Comparison of ENCODE assay signal across 11 cellular contexts in the genomic region with DNA sequence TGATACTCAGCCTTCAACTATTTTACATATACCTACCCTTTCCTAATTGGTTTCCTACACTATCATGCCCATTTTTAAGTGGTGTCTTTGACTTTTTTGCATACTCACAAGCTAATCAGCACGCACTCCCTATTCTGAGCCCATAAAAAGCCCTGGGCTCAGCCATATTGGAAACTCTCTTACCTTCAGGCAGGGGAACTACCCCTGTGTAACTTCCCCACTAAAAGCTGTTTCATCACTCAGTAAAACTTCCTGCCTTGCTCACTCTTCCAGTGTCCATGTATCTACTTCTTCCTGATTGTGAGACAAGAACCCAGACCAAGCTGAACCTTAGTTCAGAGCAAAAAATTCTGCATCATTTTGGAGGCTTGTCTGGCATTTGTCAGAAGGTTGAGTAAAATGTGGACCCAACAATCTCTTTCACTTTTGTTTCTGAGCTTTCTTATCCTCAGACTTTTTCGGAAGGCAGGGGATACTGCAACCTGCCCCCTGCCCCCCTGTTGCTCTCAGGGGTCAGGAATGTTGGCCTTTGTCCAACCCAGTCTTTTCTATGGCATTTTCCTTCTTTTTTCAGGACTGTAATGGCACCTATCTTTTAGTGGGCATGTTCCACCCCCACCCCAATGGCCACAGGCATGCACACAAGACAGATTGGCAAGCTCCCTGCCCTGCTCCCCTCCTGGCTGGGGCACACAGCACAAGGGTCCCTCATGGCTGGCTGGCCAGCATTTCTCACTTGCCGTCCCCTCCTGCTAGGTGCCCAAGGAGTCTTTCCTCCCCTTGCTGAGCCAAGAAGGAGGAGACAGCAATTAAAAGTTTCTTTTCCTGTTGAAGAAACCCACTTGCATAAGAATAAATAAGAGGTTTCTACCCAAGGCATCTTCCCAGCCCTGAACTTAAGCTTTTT. TPM values are rescaled to one million over a fixed set of nuclear protein-coding genes. Genes with fewer than 3 reads are reported as not detected.
DNase-seq lines count a peak whose midpoint lies in the region; ATAC-seq, FAIRE-seq and TF ChIP-seq lines count a peak whose summit lies in the region.
"Had no signal": no experiment of that assay in that cellular context is flagged by ENCODE, and none has a peak within 500 bp of the region (broad histone marks: within the 10 kb centered on the region; RNA-seq: fewer than 3 reads in every experiment).

No MANE protein-coding gene starts in this region.

- no peaks in the 10 kb centered on the region for H3K27me3 Mint-ChIP-seq in central memory CD8-positive, alpha-beta T cell

- TF ChIP-seq POLR2A in body of pancreas (IDR thresholded peaks at IDR 0.05): no peak

- intact Hi-C loops in body of pancreas (cut with DNase I) (loop anchor here (5.0 kb wide), 1 partner anchor 121 kb away; no protein-coding TSS in a partner anchor), ascending aorta (cut with DNase I) (no loop called here)

- H3K9me3 ChIP-seq in body of pancreas (no peaks in the 10 kb centered on the region), ascending aorta (no peaks in the 10 kb centered on the region)

- H3K4me3 ChIP-seq in body of pancreas (no peak overlapping the region), ascending aorta (no peak overlapping the region), brain microvascular endothelial cell (ENCODE audit: low read depth, low read length) (no peak overlapping the region)

- peaks cover 12% of the 10 kb centered on the region for H3K4me1 Mint-ChIP-seq in central memory CD8-positive, alpha-beta T cell

- H3K27me3 ChIP-seq in body of pancreas: no peaks in the 10 kb centered on the region
- H3K27me3 ChIP-seq in ascending aorta: no peaks in the 10 kb centered on the region
- H3K27me3 ChIP-seq in brain microvascular endothelial cell (replicated peaks): no peaks in the 10 kb centered on the region

- 64 to 80% methylated on average over 3 of the region's 3 CpGs for WGBS in body of pancreas, 2 donors

- ATAC-seq in HG03378 (IDR thresholded peaks at IDR 0.05; ENCODE audit: unreplicated experiment) (peak; percentile 55), body of pancreas (no peak)
- no peak for ATAC-seq in central memory CD8-positive, alpha-beta T cell (replicated peaks; ENCODE audit: extremely low read depth, poor library complexity, severe bottlenecking)

- in situ Hi-C loops in brain microvascular endothelial cell (cut with HindIII; ENCODE audit: low pct_ligation_motif_present, low sequenced_read_pairs): no loop called here

- no peak overlapping the region for H3K27ac Mint-ChIP-seq in central memory CD8-positive, alpha-beta T cell (ENCODE audit: low read depth)
- H3K27ac Mint-ChIP-seq: stimulated activated naive CD8-positive, alpha-beta T cell treated with anti-CD3 and anti-CD28 coated beads, Interleukin-15, Interleukin-2, amounts not matched to agents 100 ng/mL and 50 ng/mL, for 24 hours had no signal

- FAIRE-seq in GM19239 (lab: Jason Lieb, UNC): peak; percentile 57
- FAIRE-seq: D721Med had no signal

- H3K36me3 ChIP-seq in body of pancreas (replicated peaks in 1 of 2; ENCODE audit: insufficient read depth in 1 of 2, low read depth in 2 of 2) (no peaks in the 10 kb centered on the region), ascending aorta (no peaks in the 10 kb centered on the region), brain microvascular endothelial cell (replicated peaks) (no peaks in the 10 kb centered on the region)

- H3K9me3 Mint-ChIP-seq in central memory CD8-positive, alpha-beta T cell: peaks cover 7% of the 10 kb centered on the region

- H3K4me1 ChIP-seq in body of pancreas (peaks cover 7% of the 10 kb centered on the region), ascending aorta (no peaks in the 10 kb centered on the region)

- TF ChIP-seq CTCF in body of pancreas (IDR thresholded peaks at IDR 0.05): no peak
- TF ChIP-seq CTCF in ascending aorta (IDR thresholded peaks at IDR 0.05): no peak
- no peak for TF ChIP-seq CTCF in brain microvascular endothelial cell (IDR thresholded peaks at IDR 0.05; ENCODE audit: low read depth, low read length, missing control alignments)

- no peaks in the 10 kb centered on the region for H3K36me3 Mint-ChIP-seq in central memory CD8-positive, alpha-beta T cell (ENCODE audit: insufficient read depth)

- H3K4me3 Mint-ChIP-seq in central memory CD8-positive, alpha-beta T cell: peak overlapping the region; percentile 31
- H3K4me3 Mint-ChIP-seq: stimulated activated naive CD8-positive, alpha-beta T cell treated with anti-CD3 and anti-CD28 coated beads, Interleukin-15, Interleukin-2, amounts not matched to agents 100 ng/mL and 50 ng/mL, for 24 hours had no signal

- H3K27ac ChIP-seq in body of pancreas: no peak overlapping the region
- no peak overlapping the region for H3K27ac ChIP-seq in ascending aorta
- no peak overlapping the region for H3K27ac ChIP-seq in brain microvascular endothelial cell

- DNase-seq in EH (ENCODE audit: low read depth) (peak; percentile 13), GM19239 (ENCODE audit: insufficient read length, low spot score) (no peak), D341Med (ENCODE audit: low spot score) (no peak), body of pancreas (no peak), ascending aorta (ENCODE audit: low spot score in 2 of 2) (no peak), brain microvascular endothelial cell (no peak)
- no peak for DNase-seq in central memory CD8-positive, alpha-beta T cell (ENCODE audit: low spot score in 2 of 2)
- DNase-seq: activated CD4-positive, alpha-beta T cell treated with anti-CD3 and anti-CD28 coated beads for 1 hour had no signal

RNA-seq across cellular contexts. Expression of a gene that starts 26.3 kb away (rescaled TPM):
- total RNA-seq in body of pancreas (10 to 100 TPM; 13.7 to 24.1 TPM), ascending aorta (30.9 TPM)
